ENCODE assay signal across 8 cellular contexts in the genomic region with DNA sequence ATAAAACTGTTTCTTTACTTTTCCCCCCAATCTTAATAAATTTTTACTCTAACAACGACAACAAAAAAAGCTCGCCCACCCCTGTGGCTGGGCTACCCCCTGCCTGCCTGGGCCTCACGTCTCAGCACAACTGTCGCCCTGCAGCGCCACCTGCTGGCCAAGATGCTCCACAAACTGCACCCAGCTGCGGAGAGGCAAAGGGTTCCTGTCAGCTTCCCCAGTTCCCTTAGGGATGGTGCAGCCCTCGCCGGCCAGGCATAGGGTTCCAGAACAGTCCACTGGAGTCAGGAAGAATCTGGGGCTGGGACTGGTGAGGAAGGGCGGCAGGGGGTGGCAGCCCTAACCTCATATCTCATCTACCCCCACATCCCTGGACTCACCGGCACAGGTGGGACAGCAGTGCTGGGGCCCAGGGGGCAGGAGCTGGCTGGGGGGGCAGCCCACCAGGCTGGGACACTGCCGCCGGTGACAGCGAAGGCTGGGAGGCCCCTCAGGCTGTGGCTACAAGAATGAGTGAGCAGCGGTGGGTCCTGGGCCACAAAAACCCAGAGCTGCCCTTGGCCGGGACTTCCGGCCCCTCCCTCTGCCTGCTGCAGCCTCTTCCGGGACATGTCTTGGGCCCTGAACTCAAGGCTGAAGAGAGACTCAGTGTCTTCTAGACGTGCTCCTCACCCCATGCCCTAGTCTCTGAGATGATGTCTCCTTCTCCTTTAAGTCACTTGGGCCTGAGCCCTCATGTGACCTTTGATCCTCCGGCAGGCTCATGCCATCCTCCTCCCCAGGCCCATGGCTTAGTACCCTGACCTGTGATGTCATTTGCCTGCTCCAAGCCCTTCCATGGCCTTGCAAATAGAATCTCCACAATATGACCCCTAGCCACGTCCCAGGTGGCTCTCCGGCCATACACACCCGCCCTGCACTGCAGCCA. TPM values are rescaled to one million over a fixed set of nuclear protein-coding genes. Genes with fewer than 3 reads are reported as not detected.
DNase-seq lines count a peak whose midpoint lies in the region; ATAC-seq and TF ChIP-seq lines count a peak whose summit lies in the region.

No MANE protein-coding gene starts in this region.

- 49 to 54% methylated on average over 22 of the region's 22 CpGs for WGBS in lung, 2 donors

- H3K36me3 ChIP-seq in lung (ENCODE audit: control insufficient read depth in 2 of 2, insufficient read depth in 2 of 2, low read length in 2 of 2) = no peaks in the 10 kb centered on the region

- peaks cover 2% of the 10 kb centered on the region for H3K4me1 Mint-ChIP-seq in activated CD4-positive, alpha-beta T cell treated with anti-CD3 and anti-CD28 coated beads, Interleukin-2, amount 10 ng/mL, durations not matched to agents 24 days and 14 days

- DNase-seq in 8988T (peak; percentile 94), NCI-H748 (lab: John Stamatoyannopoulos, UW; ENCODE audit: unreplicated experiment) (peak; percentile 75), choroid plexus epithelial cell (ENCODE audit: low read depth) (peak; percentile 81), lung (ENCODE audit: low spot score) (peak; percentile 80)
- DNase-seq in activated CD4-positive, alpha-beta T cell treated with anti-CD3 and anti-CD28 coated beads, Interleukin-2, amount 10 ng/mL, durations not matched to agents 24 days and 14 days = peak; percentile 95
- peak; percentile 78 for DNase-seq in stimulated activated CD8-positive, alpha-beta memory T cell treated with anti-CD3 and anti-CD28 coated beads, Interleukin-15, amount 100 ng/mL, for 1 hour (ENCODE audit: low read depth)

- intact Hi-C loops in activated CD4-positive, alpha-beta T cell treated with anti-CD3 and anti-CD28 coated beads, Interleukin-2, amount 10 ng/mL, durations not matched to agents 24 days and 14 days (cut with micrococcal nuclease) = loop anchor here (1.0 to 5.0 kb wide), 6 partner anchors 21 to 407 kb away; a partner anchor contains a TSS

- H3K27me3 Mint-ChIP-seq in activated CD4-positive, alpha-beta T cell treated with anti-CD3 and anti-CD28 coated beads, Interleukin-2, amount 10 ng/mL, durations not matched to agents 24 days and 14 days = peaks cover 2% of the 10 kb centered on the region

- ATAC-seq in GM18502 (IDR thresholded peaks at IDR 0.05; ENCODE audit: poor library complexity, unreplicated experiment) (peak; percentile 73), HG03108 (IDR thresholded peaks at IDR 0.05; ENCODE audit: unreplicated experiment) (peak; percentile 71), lung (ENCODE audit: insufficient read depth, low FRiP score) (no peak)

- H3K4me3 ChIP-seq in choroid plexus epithelial cell (ENCODE audit: low read depth, low read length) (no peak overlapping the region), lung (no peak overlapping the region)

- H3K9me3 ChIP-seq in lung (ENCODE audit: control insufficient read depth in 2 of 2, insufficient read depth in 1 of 2, low read length in 1 of 2) = no peaks in the 10 kb centered on the region

- H3K27me3 ChIP-seq in lung (ENCODE audit: control insufficient read depth, insufficient read depth) = no peaks in the 10 kb centered on the region

- no peaks in the 10 kb centered on the region for H3K4me1 ChIP-seq in lung (ENCODE audit: control insufficient read depth in 2 of 2, insufficient read depth in 2 of 2, low read length in 2 of 2)

- no peak overlapping the region for H3K27ac ChIP-seq in lung (ENCODE audit: low read depth in 1 of 2, low read length in 1 of 2)

- H3K4me3 Mint-ChIP-seq in activated CD4-positive, alpha-beta T cell treated with anti-CD3 and anti-CD28 coated beads, Interleukin-2, amount 10 ng/mL, durations not matched to agents 24 days and 14 days = no peak overlapping the region

- H3K36me3 Mint-ChIP-seq in activated CD4-positive, alpha-beta T cell treated with anti-CD3 and anti-CD28 coated beads, Interleukin-2, amount 10 ng/mL, durations not matched to agents 24 days and 14 days (ENCODE audit: low read depth) = no peaks in the 10 kb centered on the region

- H3K27ac Mint-ChIP-seq in activated CD4-positive, alpha-beta T cell treated with anti-CD3 and anti-CD28 coated beads, Interleukin-2, amount 10 ng/mL, durations not matched to agents 24 days and 14 days = no peak overlapping the region

- peak; percentile 91 for TF ChIP-seq CTCF in choroid plexus epithelial cell (conservative IDR thresholded peaks at IDR 0.05; ENCODE audit: low read depth, low read length)
- TF ChIP-seq CTCF in lung (IDR thresholded peaks at IDR 0.05; ENCODE audit: control extremely low read depth, extremely low read depth) = peak; percentile 86

- H3K9me3 Mint-ChIP-seq in activated CD4-positive, alpha-beta T cell treated with anti-CD3 and anti-CD28 coated beads, Interleukin-2, amount 10 ng/mL, durations not matched to agents 24 days and 14 days = no peaks in the 10 kb centered on the region

RNA-seq across cellular contexts. Expression of a gene that starts 21.2 kb away (rescaled TPM):
- total RNA-seq in activated CD4-positive, alpha-beta T cell treated with anti-CD3 and anti-CD28 coated beads, Interleukin-2, amount 10 ng/mL, durations not matched to agents 24 days and 14 days = 127 and 132 TPM in 2 replicates
- 100 to 1,000 TPM in 1 of 2 donors, 10 to 100 TPM in 1; 43.9 to 165 TPM for total RNA-seq in lung
- 100 to 1,000 TPM; 286 to 383 TPM for polyA plus RNA-seq in lung

RNA-seq across cellular contexts. Expression of a gene that starts 26.6 kb away (rescaled TPM):
- total RNA-seq in activated CD4-positive, alpha-beta T cell treated with anti-CD3 and anti-CD28 coated beads, Interleukin-2, amount 10 ng/mL, durations not matched to agents 24 days and 14 days = 0.09 and 0.17 TPM in 2 replicates
- 1 to 10 TPM in 1 of 2 donors, under 1 TPM in 1; 0.64 to 3.9 TPM for total RNA-seq in lung
- under 1 TPM; 0.22 to 0.47 TPM for polyA plus RNA-seq in lung

RNA-seq across cellular contexts. Expression of a gene that starts 53.7 kb away (rescaled TPM):
- 0.02 and 0.09 TPM in 2 replicates for total RNA-seq in activated CD4-positive, alpha-beta T cell treated with anti-CD3 and anti-CD28 coated beads, Interleukin-2, amount 10 ng/mL, durations not matched to agents 24 days and 14 days
- total RNA-seq in lung = 10 to 100 TPM; 13.3 to 24.2 TPM
- 1 to 10 TPM; 2.0 to 2.2 TPM for polyA plus RNA-seq in lung

RNA-seq across cellular contexts. Expression of a gene that starts 53.8 kb away (rescaled TPM):
- 16.2 and 18.6 TPM in 2 replicates for total RNA-seq in activated CD4-positive, alpha-beta T cell treated with anti-CD3 and anti-CD28 coated beads, Interleukin-2, amount 10 ng/mL, durations not matched to agents 24 days and 14 days
- total RNA-seq in lung = 10 to 100 TPM in 1 of 2 donors, 1 to 10 TPM in 1; 6.0 to 34.1 TPM
- 10 to 100 TPM; 22.1 to 26.2 TPM for polyA plus RNA-seq in lung

Comparison
In these comparisons a context has a peak if more than half of its experiments do, and no peak if none do; other contexts are left out.
1. RNA of a gene that starts 53.7 kb away (total RNA-seq): 13.3 to 24.2 TPM in lung; 0.02 to 0.09 TPM in activated CD4-positive, alpha-beta T cell treated with anti-CD3 and anti-CD28 coated beads, Interleukin-2, amount 10 ng/mL, durations not matched to agents 24 days and 14 days; every median in the first group is over 10 times any median in the second.
2. Peak in every context shown above with its lines, with median percentiles within 50 percentile points of each other: DNase-seq.